10 cellular contexts compared by ENCODE assay signal in genomic region chr2:112276954-112277353, GRCh38. TPM values are rescaled to one million over a fixed set of nuclear protein-coding genes. Genes with fewer than 3 reads are reported as not detected.
DNase-seq lines count a peak whose midpoint lies in the region; ATAC-seq and TF ChIP-seq lines count a peak whose summit lies in the region.
"Had no signal": no experiment of that assay in that cellular context is flagged by ENCODE, and none has a peak within 500 bp of the region (broad histone marks: within the 10 kb centered on the region; RNA-seq: fewer than 3 reads in every experiment).

No MANE protein-coding gene starts in this region.

- no peaks in the 10 kb centered on the region for H3K27me3 ChIP-seq in DOHH2 (ENCODE audit: control insufficient read depth, low read length)
- no peaks in the 10 kb centered on the region for H3K27me3 ChIP-seq in NT2/D1 (ENCODE audit: insufficient read depth, insufficient read length)
- no peaks in the 10 kb centered on the region for H3K27me3 ChIP-seq in neutrophil

- H3K36me3 ChIP-seq in DOHH2 (ENCODE audit: control insufficient read depth, low read length) (peaks cover 4% of the 10 kb centered on the region), NT2/D1 (ENCODE audit: insufficient read depth, insufficient read length, low read length) (no peaks in the 10 kb centered on the region), neutrophil (no peaks in the 10 kb centered on the region)

- H3K79me2 ChIP-seq in DOHH2 (ENCODE audit: control insufficient read depth, low read length): peaks cover 19% of the 10 kb centered on the region

- peaks cover 22% of the 10 kb centered on the region for H3K4me1 ChIP-seq in DOHH2 (ENCODE audit: control insufficient read depth, low read length)
- H3K4me1 ChIP-seq in NT2/D1 (ENCODE audit: insufficient read depth, insufficient read length): peaks cover 2% of the 10 kb centered on the region
- peaks cover 8 to 13% of the 10 kb centered on the region in 2 experiments for H3K4me1 ChIP-seq in neutrophil (ENCODE audit: control insufficient read depth in 1 of 2, insufficient read depth in 1 of 2, low read depth in 1 of 2, low read length in 1 of 2)

- H4K20me1 ChIP-seq in DOHH2 (ENCODE audit: control insufficient read depth, insufficient read depth, low read depth, low read length): no peaks in the 10 kb centered on the region

- H3F3A ChIP-seq in DOHH2 (ENCODE audit: control insufficient read depth, insufficient read depth): peaks cover 10% of the 10 kb centered on the region

- ATAC-seq in omental fat pad (ENCODE audit: low FRiP score): no peak

- TF ChIP-seq CTCF in DOHH2 (IDR thresholded peaks at IDR 0.05; ENCODE audit: low read depth, low read length, poor library complexity, severe bottlenecking) (no peak), epithelial cell of esophagus (IDR thresholded peaks at IDR 0.05; ENCODE audit: insufficient read depth, low read depth, low read length, missing control alignments) (no peak), neutrophil (IDR thresholded peaks at IDR 0.05) (no peak), omental fat pad (IDR thresholded peaks at IDR 0.05) (no peak)

- peak overlapping the region; percentile 83 for H3K9ac ChIP-seq in NT2/D1 (ENCODE audit: insufficient read length, low read depth)

- H3K4me3 ChIP-seq in DOHH2 (ENCODE audit: low read length) (peak overlapping the region; percentile 85), NT2/D1 (ENCODE audit: insufficient read length, low read depth) (peak overlapping the region; percentile 97), epithelial cell of esophagus (ENCODE audit: low read length) (peak overlapping the region; percentile 86), neutrophil (ENCODE audit: low read depth in 1 of 2, low read length in 1 of 2) (peak overlapping the region; percentile 82 to 97)

- H3K4me2 ChIP-seq in DOHH2 (ENCODE audit: low read length): peak overlapping the region; percentile 59

- H3K9me2 ChIP-seq in DOHH2 (replicated peaks; ENCODE audit: control insufficient read depth, low read length): no peaks in the 10 kb centered on the region

- H3K9me3 ChIP-seq in DOHH2 (ENCODE audit: control insufficient read depth, insufficient read depth, low read length): no peaks in the 10 kb centered on the region
- no peaks in the 10 kb centered on the region for H3K9me3 ChIP-seq in NT2/D1 (ENCODE audit: insufficient read depth, low read length)
- no peaks in the 10 kb centered on the region for H3K9me3 ChIP-seq in neutrophil

- no peak for DNase-seq in NT2/D1 (ENCODE audit: low read depth, low spot score)
- no peak for DNase-seq in epithelial cell of esophagus (ENCODE audit: low read depth)
- DNase-seq in middle frontal gyrus (ENCODE audit: extremely low spot score, low spot score): no peak
- no peak for DNase-seq in stimulated activated naive CD4-positive, alpha-beta T cell (lab: John Stamatoyannopoulos, UW)
- DNase-seq in NCI-H2107 treated with DMSO at 0.1 percent for 48 hours (lab: John Stamatoyannopoulos, UW; ENCODE audit: unreplicated experiment): no peak
- no peak for DNase-seq in omental fat pad (ENCODE audit: low spot score)
- DNase-seq: NCI-H146, T-helper 1 cell had no signal

- H3K27ac ChIP-seq in DOHH2 (ENCODE audit: low read depth, low read length) (no peak overlapping the region), neutrophil (no peak overlapping the region)

RNA-seq across cellular contexts. Expression of gene ZC3H6, which starts 1.6 kb away (rescaled TPM):
- total RNA-seq in omental fat pad: 10 to 100 TPM in 1 of 4 donors, 1 to 10 TPM in 3; 3.6 to 24.0 (median 6.8) TPM

RNA-seq across cellular contexts. Expression of gene ZC3H8, which starts 22.1 kb away (rescaled TPM):
- 10 to 100 TPM; 13.0 to 29.5 (median 22.2) TPM for total RNA-seq in omental fat pad
